15 cellular contexts compared by ENCODE assay signal in the genomic region with DNA sequence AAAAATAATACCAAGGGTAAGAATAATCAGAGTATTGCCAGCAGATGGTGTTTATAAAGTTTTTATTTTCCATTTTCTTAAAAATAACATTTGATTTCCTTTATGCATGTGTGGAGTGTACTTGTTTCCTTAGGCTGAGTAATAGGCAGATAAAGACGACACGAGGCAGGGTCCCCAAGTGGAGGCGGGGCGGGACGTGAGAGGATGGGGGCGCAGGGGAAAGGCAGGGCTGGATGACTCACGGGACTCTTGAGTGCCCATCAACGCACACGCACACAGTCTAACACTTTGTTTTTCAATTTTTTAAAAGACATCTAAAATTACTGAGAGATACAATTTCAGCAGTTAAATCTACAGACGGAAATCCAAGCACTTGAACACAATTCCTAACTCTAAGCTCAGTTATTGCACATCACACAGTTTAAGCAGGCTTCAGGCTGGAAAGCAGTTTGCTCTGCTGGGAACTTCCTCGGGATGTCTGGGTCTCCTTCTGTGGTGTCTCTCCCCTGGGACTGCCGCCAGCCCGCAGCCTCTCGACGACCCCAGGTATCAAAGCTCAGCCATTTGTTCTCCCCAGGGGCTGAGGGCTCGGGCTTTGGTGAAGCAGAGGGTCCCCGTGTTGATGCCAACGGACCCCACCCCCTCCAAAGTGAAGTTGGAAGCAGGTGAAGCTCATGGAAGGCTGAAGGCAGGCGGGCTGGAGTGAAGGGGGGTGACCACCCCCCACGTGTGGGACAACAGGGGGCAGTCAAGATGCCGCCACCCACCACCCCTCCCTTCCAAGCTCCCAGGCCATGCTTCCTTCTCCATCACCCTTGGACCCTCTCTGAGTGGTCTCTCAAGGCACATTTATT. TPM values are rescaled to one million over a fixed set of nuclear protein-coding genes. Genes with fewer than 3 reads are reported as not detected.
DNase-seq lines count a peak whose midpoint lies in the region; ATAC-seq, FAIRE-seq and TF ChIP-seq lines count a peak whose summit lies in the region.
"Had no signal": no experiment of that assay in that cellular context is flagged by ENCODE, and none has a peak within 500 bp of the region (broad histone marks: within the 10 kb centered on the region; RNA-seq: fewer than 3 reads in every experiment).

No MANE protein-coding gene starts in this region.

- WGBS in HepG2 (ENCODE audit: low lambda C conversion rate): 76% methylated on average over 20 of the region's 21 CpGs

- peak overlapping the region; percentile 23 for H3K4me2 ChIP-seq in astrocyte (ENCODE audit: low read length)
- H3K4me2 ChIP-seq in neural progenitor cell: no peak overlapping the region
- no peak overlapping the region for H3K4me2 ChIP-seq in HepG2 (ENCODE audit: low read depth, low read length)

- no peaks in the 10 kb centered on the region for H3F3A ChIP-seq in neural progenitor cell (ENCODE audit: low read depth)

- H3K36me3 ChIP-seq in Panc1 (ENCODE audit: control insufficient read depth, insufficient read depth, low read length) (no peaks in the 10 kb centered on the region), astrocyte (ENCODE audit: insufficient read depth, low read length) (no peaks in the 10 kb centered on the region), neural progenitor cell (no peaks in the 10 kb centered on the region), HepG2 (replicated peaks in 1 of 2; ENCODE audit: control insufficient read depth in 1 of 2, insufficient read depth in 2 of 2, low read length in 2 of 2) (no peaks in the 10 kb centered on the region)

- POLR2A ChIA-PET in Panc1 (lab: Charles Lee): no interaction called here
- POLR2A ChIA-PET in HepG2 (lab: Yijun Ruan, JAX): interaction anchor here (1.6 kb wide), 1 partner anchor 110 kb away, joined by 3 read pairs; no protein-coding TSS in a partner anchor

- ATAC-seq in Panc1 (no peak), HepG2 (no peak)
- ATAC-seq: left colon, SK-N-SH treated with all-trans-retinoic acid at 6 μM for 48 hours had no signal

- H3K4me1 ChIP-seq in Panc1 (ENCODE audit: control insufficient read depth, insufficient read depth, low read length) (peaks cover 38% of the 10 kb centered on the region), astrocyte (ENCODE audit: insufficient read depth, low read length) (peaks cover 6% of the 10 kb centered on the region), neural progenitor cell (peaks cover 7% of the 10 kb centered on the region), HepG2 (ENCODE audit: insufficient read depth, low read length) (peaks cover 79% of the 10 kb centered on the region)
- H3K4me1 ChIP-seq: parathyroid adenoma had no signal

- peaks cover 3% of the 10 kb centered on the region for H3K4me1 Mint-ChIP-seq in astrocyte (ENCODE audit: low read depth, unreplicated experiment)
- peaks cover 52% of the 10 kb centered on the region for H3K4me1 Mint-ChIP-seq in neural progenitor cell

- H3K27me3 Mint-ChIP-seq in astrocyte (ENCODE audit: low read depth, unreplicated experiment): peaks cover 29% of the 10 kb centered on the region
- H3K27me3 Mint-ChIP-seq in neural progenitor cell (ENCODE audit: insufficient read depth, low read depth): peaks cover 7% of the 10 kb centered on the region

- no peak overlapping the region for H3K4me3 ChIP-seq in Panc1 (ENCODE audit: low read depth in 2 of 2, low read length in 2 of 2)
- H3K4me3 ChIP-seq in astrocyte (ENCODE audit: insufficient read depth, low read depth, low read length): no peak overlapping the region
- no peak overlapping the region for H3K4me3 ChIP-seq in neural progenitor cell
- no peak overlapping the region for H3K4me3 ChIP-seq in HepG2 (replicated peaks in 1 of 3; ENCODE audit: insufficient read depth in 1 of 3, low read depth in 2 of 3, low read length in 3 of 3)

- in situ Hi-C loops in Panc1 (cut with HindIII; ENCODE audit: low pct_unique_long_range_greater_than_20kb, low sequenced_read_pairs): no loop called here
- in situ Hi-C loops in HepG2 (cut with HindIII; ENCODE audit: extremely low pct_ligation_motif_present, low pct_unique_long_range_greater_than_20kb): no loop called here

- H4K20me1 ChIP-seq in astrocyte (ENCODE audit: insufficient read depth, low read length): no peaks in the 10 kb centered on the region
- H4K20me1 ChIP-seq in neural progenitor cell (ENCODE audit: low read depth): no peaks in the 10 kb centered on the region
- no peaks in the 10 kb centered on the region for H4K20me1 ChIP-seq in HepG2 (ENCODE audit: insufficient read depth, low read length)

- intact Hi-C loops in Panc1 (cut with micrococcal nuclease; ENCODE audit: unreplicated experiment): no loop called here
- intact Hi-C loops in HepG2 (cut with micrococcal nuclease; ENCODE audit: unreplicated experiment): no loop called here

- no peak overlapping the region for H3K27ac Mint-ChIP-seq in astrocyte (ENCODE audit: unreplicated experiment)
- H3K27ac Mint-ChIP-seq in neural progenitor cell: peak overlapping the region; percentile 62

- H3K27me3 ChIP-seq in Panc1 (ENCODE audit: control insufficient read depth, insufficient read depth, low read length): no peaks in the 10 kb centered on the region
- peaks cover 31% of the 10 kb centered on the region for H3K27me3 ChIP-seq in astrocyte (ENCODE audit: insufficient read depth, low read length)
- H3K27me3 ChIP-seq in neural progenitor cell: no peaks in the 10 kb centered on the region
- H3K27me3 ChIP-seq in HepG2 (ENCODE audit: control insufficient read depth in 1 of 2, insufficient read depth in 2 of 2, low read length in 2 of 2): no peaks in the 10 kb centered on the region

- H3K27ac ChIP-seq in Panc1 (ENCODE audit: low read length): peak overlapping the region; percentile 36; the same call in 1 of the 2 replicates
- H3K27ac ChIP-seq in astrocyte (ENCODE audit: low read depth, low read length): no peak overlapping the region
- H3K27ac ChIP-seq in neural progenitor cell: no peak overlapping the region
- no peak overlapping the region for H3K27ac ChIP-seq in HepG2 (ENCODE audit: extremely low read length, insufficient read depth, low read length)
- H3K27ac ChIP-seq: 22Rv1, parathyroid adenoma had no signal

- H3K9ac ChIP-seq in astrocyte (ENCODE audit: low read length) (no peak overlapping the region), neural progenitor cell (no peak overlapping the region), HepG2 (ENCODE audit: insufficient read depth, low read depth, low read length) (no peak overlapping the region)
- H3K9ac ChIP-seq: parathyroid adenoma had no signal

- FAIRE-seq in astrocyte (lab: Jason Lieb, UNC) (no peak), HepG2 (lab: Jason Lieb, UNC) (no peak)
- FAIRE-seq: frontal cortex had no signal

- TF ChIP-seq RAD21 in HepG2 (CRISPR knock-in tag; IDR thresholded peaks at IDR 0.05): no peak

- no peak for TF ChIP-seq POLR2A in HepG2 (IDR thresholded peaks at IDR 0.05; ENCODE audit: insufficient read depth in 1 of 2, low read depth in 2 of 2, low read length in 2 of 2)

- DNase-seq in NCI-H2107 treated with DMSO at 0.1 percent for 48 hours (lab: John Stamatoyannopoulos, UW; ENCODE audit: unreplicated experiment) (peak; percentile 19), NCI-H2107 (lab: John Stamatoyannopoulos, UW) (no peak), Panc1 (ENCODE audit: low read depth, low spot score) (no peak), astrocyte (ENCODE audit: low read depth) (no peak), neural progenitor cell (ENCODE audit: low spot score) (no peak), HepG2 (ENCODE audit: low spot score) (no peak), NCI-H345 treated with DMSO at 0.1 percent for 48 hours (lab: John Stamatoyannopoulos, UW; ENCODE audit: unreplicated experiment) (no peak), NCI-H146 (lab: John Stamatoyannopoulos, UW) (no peak)
- DNase-seq: DND-41, left colon, NCI-H774 had no signal

- H2AFZ ChIP-seq in astrocyte (ENCODE audit: low read depth, low read length) (no peak overlapping the region), neural progenitor cell (replicated peaks) (no peak overlapping the region), HepG2 (ENCODE audit: low read length) (no peak overlapping the region)
- H2AFZ ChIP-seq: parathyroid adenoma had no signal

- H3K79me2 ChIP-seq in astrocyte (ENCODE audit: insufficient read depth, low read length) (no peaks in the 10 kb centered on the region), neural progenitor cell (ENCODE audit: low read depth) (no peaks in the 10 kb centered on the region), HepG2 (ENCODE audit: insufficient read depth, low read length) (no peaks in the 10 kb centered on the region)
- H3K79me2 ChIP-seq: parathyroid adenoma had no signal

- TF ChIP-seq EP300 in HepG2 (IDR thresholded peaks at IDR 0.05; ENCODE audit: low read depth in 2 of 2, low read length in 2 of 2) (no peak), HepG2 (CRISPR knock-in tag; IDR thresholded peaks at IDR 0.05; ENCODE audit: borderline replicate concordance) (no peak)

- CTCF ChIA-PET in Panc1 (lab: Charles Lee) (interaction anchor here (1.5 kb wide), 1 partner anchor 11 kb away, joined by 3 read pairs; no protein-coding TSS in a partner anchor), HepG2 (lab: Yijun Ruan, JAX; ENCODE audit: low intra/inter-chr PET ratio, low total read pairs) (no interaction called here)

- H3K9me3 ChIP-seq in Panc1 (ENCODE audit: control insufficient read depth, insufficient read depth, low read depth, low read length) (no peaks in the 10 kb centered on the region), astrocyte (ENCODE audit: insufficient read depth, low read depth, low read length) (no peaks in the 10 kb centered on the region), neural progenitor cell (ENCODE audit: low read depth) (no peaks in the 10 kb centered on the region), HepG2 (ENCODE audit: low read length) (no peaks in the 10 kb centered on the region)

- BruUV-seq in Panc1 (replicated peaks; lab: Mats Ljungman, UMichigan) (no TSS peak), HepG2 (replicated peaks; lab: Mats Ljungman, UMichigan) (no TSS peak)

- H3K36me3 Mint-ChIP-seq in astrocyte (ENCODE audit: low read depth, unreplicated experiment) (peaks cover 4% of the 10 kb centered on the region), neural progenitor cell (no peaks in the 10 kb centered on the region)

- H3K9me3 Mint-ChIP-seq in astrocyte (ENCODE audit: unreplicated experiment): no peaks in the 10 kb centered on the region
- no peaks in the 10 kb centered on the region for H3K9me3 Mint-ChIP-seq in neural progenitor cell

- H3K4me3 Mint-ChIP-seq in astrocyte (ENCODE audit: unreplicated experiment) (no peak overlapping the region), neural progenitor cell (no peak overlapping the region)

- TF ChIP-seq CTCF in Panc1 (IDR thresholded peaks at IDR 0.05) (no peak), astrocyte (IDR thresholded peaks at IDR 0.05; ENCODE audit: insufficient read depth, low read depth, low read length) (no peak), neural progenitor cell (IDR thresholded peaks at IDR 0.05) (no peak), HepG2 (CRISPR knock-in tag; IDR thresholded peaks at IDR 0.05) (no peak)

RNA-seq across cellular contexts. Expression of a gene that starts 29.1 kb away (rescaled TPM):
- total RNA-seq in Panc1 (2021; ENCODE audit: unreplicated experiment) (4.8 TPM), astrocyte (0.89 and 1.4 TPM in 2 replicates), neural progenitor cell (ENCODE audit: low replicate concordance) (1.9 and 3.2 TPM in 2 replicates), HepG2 (2016; rRNA removed; fragmentation: Illumina TruSeq; extraction: Trizol) (4.7 and 8.6 TPM in 2 replicates)
- polyA plus RNA-seq in Panc1 (2012; ENCODE audit: insufficient read length): 4.2 TPM
- 1.9 and 2.3 TPM in 2 replicates for total RNA-seq in HepG2 (2016; cell fraction: cytosol; rRNA removed; fragmentation: Illumina TruSeq; extraction: Trizol; ENCODE audit: low read depth)
- 5.6 and 7.5 TPM in 2 replicates for total RNA-seq in HepG2 (2016; cell fraction: insoluble cytoplasmic fraction; rRNA removed; fragmentation: Illumina TruSeq; extraction: Trizol)
- total RNA-seq in HepG2 (2016; cell fraction: membrane; rRNA removed; fragmentation: Illumina TruSeq; extraction: Trizol): 4.9 and 6.3 TPM in 2 replicates
- total RNA-seq in HepG2 (2016; cell fraction: nucleus; rRNA removed; fragmentation: Illumina TruSeq; extraction: Trizol): 4.5 and 7.0 TPM in 2 replicates
- polyA plus RNA-seq in HepG2 (2011; rRNA removed): 30.6 and 49.8 TPM in 2 replicates
- polyA plus RNA-seq in HepG2 (2011; cell fraction: cytosol; rRNA removed): 36.8 and 39.8 TPM in 2 replicates
- 38.0 and 46.6 TPM in 2 replicates for polyA plus RNA-seq in HepG2 (2011; cell fraction: nucleus; rRNA removed)
- 3.4 and 5.3 TPM in 2 replicates for polyA plus RNA-seq in HepG2 (2012)
- 2.4 and 2.5 TPM in 2 replicates for polyA plus RNA-seq in HepG2 (2016; cell fraction: cytosol; fragmentation: Illumina TruSeq; extraction: Trizol; ENCODE audit: low read depth)
- polyA plus RNA-seq in HepG2 (2016; cell fraction: insoluble cytoplasmic fraction; fragmentation: Illumina TruSeq; extraction: Trizol; ENCODE audit: low read depth): 4.6 and 4.7 TPM in 2 replicates
- 3.8 and 5.6 TPM in 2 replicates for polyA plus RNA-seq in HepG2 (2016; cell fraction: membrane; fragmentation: Illumina TruSeq; extraction: Trizol; ENCODE audit: low read depth)
- polyA plus RNA-seq in HepG2 (2016; cell fraction: nucleus; fragmentation: Illumina TruSeq; extraction: Trizol; ENCODE audit: insufficient read depth, low read depth): 12.2 and 13.8 TPM in 2 replicates
- 2.5 and 69.1 TPM in 2 replicates for polyA minus RNA-seq in HepG2 (2011; rRNA and poly(A)+ RNA removed; ENCODE audit: low replicate concordance)
- polyA minus RNA-seq in HepG2 (2011; cell fraction: cytosol; rRNA and poly(A)+ RNA removed): 20.4 and 35.1 TPM in 2 replicates
- polyA minus RNA-seq in HepG2 (2011; cell fraction: nucleus; rRNA and poly(A)+ RNA removed): 8.9 and 15.5 TPM in 2 replicates
